In the genomic region with DNA sequence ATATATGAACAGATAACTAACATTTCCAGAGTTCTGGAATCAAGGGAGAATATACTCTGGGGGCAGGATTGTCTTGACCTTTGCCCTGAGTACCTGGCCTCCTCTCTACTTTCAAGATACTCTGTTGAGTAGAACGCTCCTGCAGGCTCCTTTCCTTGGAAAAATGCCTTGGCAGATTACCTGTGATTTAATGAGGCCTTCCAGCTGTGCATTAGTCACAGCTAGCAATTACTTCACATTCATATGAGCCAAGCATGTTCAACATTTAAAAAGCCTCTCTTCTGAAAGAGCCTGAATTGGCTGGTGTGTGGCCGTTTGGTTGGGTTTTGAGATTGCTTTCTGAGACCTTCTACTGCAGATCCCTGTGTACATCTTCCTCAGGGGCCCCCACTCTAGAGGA, we compare ENCODE assay signal across 15 cellular contexts.
DNase-seq lines count a peak whose midpoint lies in the region; ATAC-seq and TF ChIP-seq lines count a peak whose summit lies in the region.
"Had no signal": no experiment of that assay in that cellular context is flagged by ENCODE, and none has a peak within 500 bp of the region (broad histone marks: within the 10 kb centered on the region; RNA-seq: fewer than 3 reads in every experiment).

No MANE protein-coding gene starts in this region.

- H3K79me2 ChIP-seq in PC-3 (ENCODE audit: low read length) (no peaks in the 10 kb centered on the region), trophoblast cell (ENCODE audit: control insufficient read depth, insufficient read depth, low read length, poor library complexity) (no peaks in the 10 kb centered on the region)

- TF ChIP-seq CTCF in PC-3 (conservative IDR thresholded peaks at IDR 0.05; ENCODE audit: low read depth, low read length) = no peak
- no peak for TF ChIP-seq CTCF in fibroblast of mammary gland (conservative IDR thresholded peaks at IDR 0.05; ENCODE audit: control insufficient read depth, insufficient read depth, low read depth, low read length)
- no peak for TF ChIP-seq CTCF in thyroid gland (IDR thresholded peaks at IDR 0.05)

- intact Hi-C loops in PC-3 (cut with micrococcal nuclease) = no loop called here
- intact Hi-C loops in thyroid gland (cut with DNase I) = no loop called here

- H2BK5ac ChIP-seq in trophoblast cell (ENCODE audit: low read depth, low read length, poor library complexity) = no peak overlapping the region

- no peak for ATAC-seq in PC-3
- no peak for ATAC-seq in HG03045 (IDR thresholded peaks at IDR 0.05; ENCODE audit: unreplicated experiment)
- ATAC-seq: activated T-cell treated with anti-CD3 and anti-CD28 coated beads, Interleukin-2, amount 50 U/mL, for 4 hours; HCT116 had no signal

- H3K14ac ChIP-seq in trophoblast cell (ENCODE audit: low read length) = no peak overlapping the region

- peak; percentile 1 for DNase-seq in NCI-H1092 treated with DMSO at 0.1 percent for 48 hours (lab: John Stamatoyannopoulos, UW)
- peak; percentile 5 for DNase-seq in PC-3
- DNase-seq in fibroblast of mammary gland (ENCODE audit: low read depth) = peak; percentile 47
- peak; percentile 37 to 45 for DNase-seq in trophoblast cell
- no peak for DNase-seq in ecto neural progenitor cell (ENCODE audit: low spot score)
- DNase-seq in thyroid gland = no peak
- DNase-seq: activated CD4-positive, alpha-beta T cell treated with anti-CD3 and anti-CD28 coated beads, Interleukin-2, amount 50 U/mL, for 4 hours; activated T-cell treated with anti-CD3 and anti-CD28 coated beads, Interleukin-2, amount 50 U/mL, for 4 hours; C1 segment of cervical spinal cord; DND-41; glutamatergic neuron; left cardiac atrium; stomach had no signal

- H2AK5ac ChIP-seq in trophoblast cell (ENCODE audit: low read length) = no peak overlapping the region

- BruUV-seq in PC-3 (replicated peaks; lab: Mats Ljungman, UMichigan) = no TSS peak

- no peak overlapping the region for H4K8ac ChIP-seq in trophoblast cell (ENCODE audit: low read depth, low read length)

- H3K4ac ChIP-seq in trophoblast cell (ENCODE audit: low read depth, low read length) = no peak overlapping the region

- H3K4me3 ChIP-seq in PC-3 (ENCODE audit: low read length) (no peak overlapping the region), fibroblast of mammary gland (ENCODE audit: control insufficient read depth, low read depth, low read length) (no peak overlapping the region), trophoblast cell (ENCODE audit: low read depth, low read length) (no peak overlapping the region), thyroid gland (replicated peaks in 1 of 3) (no peak overlapping the region)
- H3K4me3 ChIP-seq: stomach had no signal

- no peak for TF ChIP-seq POLR2A in thyroid gland (IDR thresholded peaks at IDR 0.05)

- H3K9ac ChIP-seq in PC-3 (ENCODE audit: low read length) = no peak overlapping the region
- H3K9ac ChIP-seq in trophoblast cell (ENCODE audit: low read length) = no peak overlapping the region

- H4K12ac ChIP-seq in trophoblast cell (ENCODE audit: low read depth, low read length) = no peak overlapping the region

- no peaks in the 10 kb centered on the region for H4K20me1 ChIP-seq in PC-3 (ENCODE audit: low read length)

- CTCF ChIA-PET in PC-3 (lab: Charles Lee) = no interaction called here

- no peaks in the 10 kb centered on the region for H3K4me1 ChIP-seq in PC-3 (ENCODE audit: insufficient read depth, low read length)
- H3K4me1 ChIP-seq in trophoblast cell (ENCODE audit: control insufficient read depth in 1 of 2, insufficient read depth in 2 of 2, low read length in 2 of 2) = peaks cover 0 to 8% of the 10 kb centered on the region in 2 experiments
- peaks cover 0 to 11% of the 10 kb centered on the region in 2 donors for H3K4me1 ChIP-seq in thyroid gland

- H3K36me3 ChIP-seq in PC-3 (ENCODE audit: low read depth, low read length) = no peaks in the 10 kb centered on the region
- H3K36me3 ChIP-seq in trophoblast cell (ENCODE audit: control insufficient read depth in 1 of 2, insufficient read depth in 2 of 2, low read length in 2 of 2) = no peaks in the 10 kb centered on the region
- H3K36me3 ChIP-seq in thyroid gland = no peaks in the 10 kb centered on the region
- H3K36me3 ChIP-seq: stomach had no signal

- H3K9me2 ChIP-seq in PC-3 (replicated peaks; ENCODE audit: low read length) = no peaks in the 10 kb centered on the region

- H3K27me3 ChIP-seq in PC-3 (ENCODE audit: low read length) = peaks cover 9% of the 10 kb centered on the region; the same call in 1 of the 2 replicates
- no peaks in the 10 kb centered on the region for H3K27me3 ChIP-seq in trophoblast cell (ENCODE audit: insufficient read depth, low read length)
- H3K27me3 ChIP-seq in thyroid gland = no peaks in the 10 kb centered on the region
- H3K27me3 ChIP-seq: stomach had no signal

- H4K91ac ChIP-seq in trophoblast cell (ENCODE audit: low read depth, low read length) = no peak overlapping the region

- H3K79me1 ChIP-seq in trophoblast cell (ENCODE audit: low read length) = no peaks in the 10 kb centered on the region

- no peaks in the 10 kb centered on the region for H3K9me3 ChIP-seq in PC-3 (ENCODE audit: low read length)
- H3K9me3 ChIP-seq in trophoblast cell (ENCODE audit: insufficient read depth, low read depth, low read length) = no peaks in the 10 kb centered on the region
- no peaks in the 10 kb centered on the region for H3K9me3 ChIP-seq in thyroid gland
- H3K9me3 ChIP-seq: stomach had no signal

- H3K4me2 ChIP-seq in PC-3 (ENCODE audit: low read length) (no peak overlapping the region), trophoblast cell (ENCODE audit: low read length) (no peak overlapping the region)

- no peak overlapping the region for H2BK120ac ChIP-seq in trophoblast cell (ENCODE audit: insufficient read depth, low read length, poor library complexity)

- POLR2A ChIA-PET in PC-3 (lab: Charles Lee; ENCODE audit: unreplicated experiment) = no interaction called here

- H3K27ac ChIP-seq in PC-3 (ENCODE audit: low read length) = no peak overlapping the region
- H3K27ac ChIP-seq in trophoblast cell (ENCODE audit: low read depth, low read length) = no peak overlapping the region
- no peak overlapping the region for H3K27ac ChIP-seq in thyroid gland
- H3K27ac ChIP-seq: stomach had no signal

- WGBS in trophoblast cell (ENCODE audit: extremely low coverage, insufficient coverage, insufficient read length) = no CpG with 5 or more reads among the region's 2 CpGs
- 72 to 83% methylated on average over 2 of the region's 2 CpGs for WGBS in thyroid gland, 2 donors

- H3F3A ChIP-seq in PC-3 (ENCODE audit: low read length, unreplicated experiment) = no peaks in the 10 kb centered on the region

- no peak overlapping the region for H2BK12ac ChIP-seq in trophoblast cell (ENCODE audit: low read length)

- H2AFZ ChIP-seq in PC-3 (ENCODE audit: low read length) = no peak overlapping the region
- no peak overlapping the region for H2AFZ ChIP-seq in trophoblast cell (ENCODE audit: insufficient read depth, low read length, poor library complexity)

- H3K18ac ChIP-seq in trophoblast cell (ENCODE audit: low read length) = no peak overlapping the region

- H3K23ac ChIP-seq in trophoblast cell (ENCODE audit: low read length) = no peak overlapping the region

Comparison
In these comparisons a context has a peak if more than half of its experiments do, and no peak if none do; other contexts are left out.
1. DNase-seq: peak in NCI-H1092 treated with DMSO at 0.1 percent for 48 hours (single experiment), PC-3 (single experiment), fibroblast of mammary gland (single experiment) and trophoblast cell (2 of 2); none in ecto neural progenitor cell (single experiment) and thyroid gland (0 of 2).